Comparison of ENCODE assay signal across 8 cellular contexts in the genomic region with DNA sequence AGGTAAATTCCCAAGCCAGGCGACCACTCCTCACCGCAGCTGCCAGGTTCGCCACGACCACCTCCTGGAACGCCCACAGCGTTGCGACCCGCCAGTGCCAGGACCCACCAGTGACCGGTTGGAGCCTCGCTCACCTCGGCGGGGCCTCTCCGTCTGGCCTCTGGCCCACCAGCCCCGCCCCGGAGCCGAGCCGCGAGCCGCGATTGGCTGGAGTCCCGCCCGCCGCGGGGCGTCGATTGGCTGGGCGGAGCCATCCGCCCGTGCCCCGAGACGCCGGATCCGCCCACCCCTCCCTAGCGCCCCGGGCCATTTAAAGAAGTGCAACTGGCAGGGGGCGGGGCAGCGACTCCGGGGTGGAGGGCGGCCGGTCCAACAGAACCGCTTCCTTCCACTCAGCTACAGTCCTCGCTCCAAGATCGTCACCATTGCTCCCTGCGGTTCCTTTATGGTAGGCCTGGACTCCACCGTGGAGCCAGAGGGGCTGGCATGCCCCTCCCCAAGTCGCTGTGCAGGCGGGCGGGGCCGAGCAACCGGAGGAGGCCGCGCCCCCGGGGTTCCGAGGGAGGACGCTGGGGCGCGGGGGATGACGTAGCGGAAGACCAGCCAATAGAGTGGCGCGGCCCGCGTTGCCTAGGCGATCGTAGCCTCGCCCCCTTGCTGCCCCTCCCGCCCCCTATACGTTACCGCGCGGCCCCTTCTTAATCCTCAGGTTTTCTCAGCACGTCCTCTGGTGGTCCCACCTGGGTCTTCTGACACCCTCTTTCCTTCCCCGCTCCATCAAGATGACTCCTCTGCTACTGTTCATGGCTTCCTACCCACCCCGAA. TPM values are rescaled to one million over a fixed set of nuclear protein-coding genes. Genes with fewer than 3 reads are reported as not detected.
DNase-seq lines count a peak whose midpoint lies in the region; ATAC-seq and TF ChIP-seq lines count a peak whose summit lies in the region.

A gene with protein sequence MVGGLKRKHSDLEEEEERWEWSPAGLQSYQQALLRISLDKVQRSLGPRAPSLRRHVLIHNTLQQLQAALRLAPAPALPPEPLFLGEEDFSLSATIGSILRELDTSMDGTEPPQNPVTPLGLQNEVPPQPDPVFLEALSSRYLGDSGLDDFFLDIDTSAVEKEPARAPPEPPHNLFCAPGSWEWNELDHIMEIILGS (minus strand): TSS at position 155 of the 825 bp plus-strand sequence. CDS start 2,255 bp downstream, outside the sequence.

- H3K27me3 Mint-ChIP-seq in activated naive CD4-positive, alpha-beta T cell treated with anti-CD3 and anti-CD28 coated beads for 36 hours (ENCODE audit: low read depth), result no peaks in the 10 kb centered on the region

- intact Hi-C loops in activated naive CD4-positive, alpha-beta T cell treated with anti-CD3 and anti-CD28 coated beads for 36 hours (cut with micrococcal nuclease), result loop anchor here (1.0 to 5.0 kb wide), 5 partner anchors 23 to 353 kb away; a partner anchor contains a TSS

- TF ChIP-seq CTCF in GM06990 (IDR thresholded peaks at IDR 0.05; ENCODE audit: insufficient read depth, low read length, poor library complexity, severe bottlenecking), result peak; percentile 43
- TF ChIP-seq CTCF in HFF-Myc (IDR thresholded peaks at IDR 0.05; ENCODE audit: low read depth, low read length, missing control alignments), result no peak
- TF ChIP-seq CTCF in gastroesophageal sphincter (IDR thresholded peaks at IDR 0.05), result peak in 2 of 4 experiments; percentile 27 to 58
- TF ChIP-seq CTCF in suprapubic skin (IDR thresholded peaks at IDR 0.05), result peak in 1 of 2 donors; percentile 11

- TF ChIP-seq EP300 in gastroesophageal sphincter (IDR thresholded peaks at IDR 0.05) (no peak), suprapubic skin (IDR thresholded peaks at IDR 0.05) (no peak)

- H3K9me3 ChIP-seq in gastroesophageal sphincter (no peaks in the 10 kb centered on the region), suprapubic skin (no peaks in the 10 kb centered on the region)

- peak within 1 kb of the TSS; percentile 93 to 98 (median 98) for H3K27ac ChIP-seq in gastroesophageal sphincter
- H3K27ac ChIP-seq in suprapubic skin, result peak within 1 kb of the TSS; percentile 97

- ATAC-seq in gastroesophageal sphincter, result peak; percentile 83

- H3K27me3 ChIP-seq in GM06990 (replicated peaks; ENCODE audit: control insufficient read depth, insufficient read depth, low read length) (no peaks in the 10 kb centered on the region), gastroesophageal sphincter (no peaks in the 10 kb centered on the region), suprapubic skin (no peaks in the 10 kb centered on the region)

- H3K4me1 ChIP-seq in gastroesophageal sphincter (peaks cover 0 to 46% (median 18%) of the 10 kb centered on the region in 3 donors), suprapubic skin (peaks cover 28% of the 10 kb centered on the region)

- peak within 1 kb of the TSS; percentile 97 for H3K4me3 Mint-ChIP-seq in activated naive CD4-positive, alpha-beta T cell treated with anti-CD3 and anti-CD28 coated beads for 36 hours

- WGBS in gastroesophageal sphincter (ENCODE audit: low coverage in 1 of 2), 2 donors, result 0% methylated on average over 3 to 5 of the region's 74 CpGs
- WGBS in suprapubic skin, result 2% methylated on average over 30 of the region's 74 CpGs

- in situ Hi-C loops in SK-MEL-5 (cut with HindIII; ENCODE audit: low pct_unique_long_range_greater_than_20kb, low sequenced_read_pairs), result no loop called here

- peak within 1 kb of the TSS; percentile 92 for H3K27ac Mint-ChIP-seq in activated naive CD4-positive, alpha-beta T cell treated with anti-CD3 and anti-CD28 coated beads for 36 hours

- no peaks in the 10 kb centered on the region for H3K36me3 Mint-ChIP-seq in activated naive CD4-positive, alpha-beta T cell treated with anti-CD3 and anti-CD28 coated beads for 36 hours (ENCODE audit: low read depth)

- peak within 1 kb of the TSS; percentile 83 for H3K4me3 ChIP-seq in GM06990 (replicated peaks; ENCODE audit: low read depth, low read length)
- peak within 1 kb of the TSS; percentile 95 for H3K4me3 ChIP-seq in HFF-Myc (replicated peaks; ENCODE audit: low read depth, low read length)
- H3K4me3 ChIP-seq in gastroesophageal sphincter, result peak within 1 kb of the TSS; percentile 75 to 95
- H3K4me3 ChIP-seq in suprapubic skin, result peak within 1 kb of the TSS; percentile 94

- H3K4me1 Mint-ChIP-seq in activated naive CD4-positive, alpha-beta T cell treated with anti-CD3 and anti-CD28 coated beads for 36 hours (ENCODE audit: low read depth), result peaks cover 19% of the 10 kb centered on the region

- peak; percentile 92 to 94 for TF ChIP-seq POLR2A in gastroesophageal sphincter (IDR thresholded peaks at IDR 0.05)
- TF ChIP-seq POLR2A in suprapubic skin (IDR thresholded peaks at IDR 0.05), result peak; percentile 69 to 90

- CTCF ChIA-PET in activated naive CD4-positive, alpha-beta T cell treated with anti-CD3 and anti-CD28 coated beads for 36 hours (lab: Charles Lee), result interaction anchor here (1.5 to 1.9 kb wide), 3 partner anchors 18 to 41 kb away, joined by 4 to 10 read pairs (median 7); a partner anchor contains a TSS

- H3K36me3 ChIP-seq in GM06990 (ENCODE audit: control insufficient read depth, insufficient read depth, low read length) (peaks cover 9% of the 10 kb centered on the region), gastroesophageal sphincter (peaks cover 0 to 53% of the 10 kb centered on the region in 2 donors), suprapubic skin (peaks cover 41% of the 10 kb centered on the region)

- no peaks in the 10 kb centered on the region for H3K9me3 Mint-ChIP-seq in activated naive CD4-positive, alpha-beta T cell treated with anti-CD3 and anti-CD28 coated beads for 36 hours

- peak; percentile 98 for DNase-seq in GM06990 (ENCODE audit: extremely low read depth, insufficient read length)
- no peak for DNase-seq in HFF-Myc (ENCODE audit: extremely low read depth, low read depth)
- DNase-seq in NAMALWA (ENCODE audit: low spot score), result peak; percentile 96
- peak; percentile 92 for DNase-seq in SK-MEL-5 (ENCODE audit: low read depth, low spot score)
- peak; percentile 96 for DNase-seq in activated naive CD4-positive, alpha-beta T cell treated with anti-CD3 and anti-CD28 coated beads for 36 hours
- peak; percentile 95 for DNase-seq in occipital lobe (lab: John Stamatoyannopoulos, UW)
- peak; percentile 99 for DNase-seq in suprapubic skin (ENCODE audit: low spot score in 2 of 2)

RNA-seq across cellular contexts. Expression of the gene that starts here (rescaled TPM):
- 10.8 and 12.8 TPM in 2 replicates for total RNA-seq in SK-MEL-5 (2014; rRNA removed; shearing (Covaris generic))
- 11.7 and 12.8 TPM in 2 replicates for polyA plus RNA-seq in SK-MEL-5 (2015; cell fraction: cytosol; rRNA removed)
- polyA plus RNA-seq in SK-MEL-5 (2015; cell fraction: nucleus; rRNA removed), result 3.4 and 6.7 TPM in 2 replicates
- 1 to 10 TPM; 3.8 to 7.3 TPM for total RNA-seq in activated naive CD4-positive, alpha-beta T cell treated with anti-CD3 and anti-CD28 coated beads for 36 hours
- 10 to 100 TPM; 22.1 to 30.2 (median 26.4) TPM for total RNA-seq in gastroesophageal sphincter
- 9.8 TPM for total RNA-seq in occipital lobe
- 10 to 100 TPM; 16.4 to 29.8 (median 19.1) TPM for total RNA-seq in suprapubic skin
